ENCODE assay signal across 12 cellular contexts in genomic region chr2:241741016-241741415, GRCh38. TPM values are rescaled to one million over a fixed set of nuclear protein-coding genes. Genes with fewer than 3 reads are reported as not detected.
DNase-seq lines count a peak whose midpoint lies in the region; ATAC-seq and TF ChIP-seq lines count a peak whose summit lies in the region.
"Had no signal": no experiment of that assay in that cellular context is flagged by ENCODE, and none has a peak within 500 bp of the region (broad histone marks: within the 10 kb centered on the region; RNA-seq: fewer than 3 reads in every experiment).

No MANE protein-coding gene starts in this region.

- H3K4me1 ChIP-seq in right lobe of liver: peaks cover 0 to 37% (median 6%) of the 10 kb centered on the region in 4 donors
- H3K4me1 ChIP-seq in gastroesophageal sphincter: peaks cover 0 to 11% (median 0%) of the 10 kb centered on the region in 3 donors

- H3K9me3 Mint-ChIP-seq in HFFc6: peaks cover 3% of the 10 kb centered on the region; the same call in 1 of the 2 replicates

- H3K27ac ChIP-seq in right lobe of liver (no peak overlapping the region), gastroesophageal sphincter (no peak overlapping the region)

- H3K9me3 ChIP-seq in right lobe of liver (no peaks in the 10 kb centered on the region), gastroesophageal sphincter (peaks cover 0 to 10% (median 0%) of the 10 kb centered on the region in 3 donors)

- H3K27me3 Mint-ChIP-seq in HFFc6 (ENCODE audit: insufficient read depth): no peaks in the 10 kb centered on the region; the same call in 1 of the 2 replicates
- H3K27me3 Mint-ChIP-seq: naive B cell had no signal

- ATAC-seq in right lobe of liver: peak; percentile 64 to 75 (median 72)
- ATAC-seq in gastroesophageal sphincter: no peak
- no peak for ATAC-seq in esophagus mucosa

- no peak for TF ChIP-seq CTCF in right lobe of liver (IDR thresholded peaks at IDR 0.05)
- no peak for TF ChIP-seq CTCF in gastroesophageal sphincter (IDR thresholded peaks at IDR 0.05)
- TF ChIP-seq CTCF in HFFc6 (IDR thresholded peaks at IDR 0.05): no peak

- H3K27me3 ChIP-seq in right lobe of liver: no peaks in the 10 kb centered on the region
- no peaks in the 10 kb centered on the region for H3K27me3 ChIP-seq in gastroesophageal sphincter

- H3K4me3 ChIP-seq in right lobe of liver (no peak overlapping the region), gastroesophageal sphincter (no peak overlapping the region)

- peaks cover 28% of the 10 kb centered on the region for H3K4me1 Mint-ChIP-seq in HFFc6 (ENCODE audit: low read depth)

- TF ChIP-seq POLR2A in right lobe of liver (IDR thresholded peaks at IDR 0.05) (no peak), gastroesophageal sphincter (IDR thresholded peaks at IDR 0.05) (no peak)

- WGBS in right lobe of liver (ENCODE audit: insufficient coverage, low coverage, low lambda C conversion rate, missing lambda C conversion rate): 33% methylated on average over 6 of the region's 10 CpGs
- WGBS in gastroesophageal sphincter (ENCODE audit: low coverage in 1 of 2), 2 donors: 84% methylated on average over 10 of the region's 10 CpGs; no CpG with 5 or more reads in 1 of the 2 donors

- H3K27ac Mint-ChIP-seq in HFFc6: no peak overlapping the region

- no peak for TF ChIP-seq EP300 in gastroesophageal sphincter (IDR thresholded peaks at IDR 0.05)

- in situ Hi-C loops in Caki2 (cut with HindIII; ENCODE audit: low pct_unique_long_range_greater_than_20kb, low sequenced_read_pairs): no loop called here

- peaks cover 17% of the 10 kb centered on the region for H3K36me3 Mint-ChIP-seq in HFFc6 (ENCODE audit: low read depth)

- peaks cover 0 to 16% (median 0%) of the 10 kb centered on the region in 4 donors for H3K36me3 ChIP-seq in right lobe of liver
- peaks cover 0 to 67% of the 10 kb centered on the region in 2 donors for H3K36me3 ChIP-seq in gastroesophageal sphincter

- intact Hi-C loops in right lobe of liver (cut with DNase I): no loop called here

- peak; percentile 32 for DNase-seq in Caki2 (ENCODE audit: low read depth)
- peak; percentile 84 for DNase-seq in NCI-H2029 (lab: John Stamatoyannopoulos, UW)
- DNase-seq in activated T-cell treated with anti-CD3 and anti-CD28 coated beads, Interleukin-2, amount 50 U/mL, for 1 hour: peak; percentile 45
- DNase-seq in right lobe of liver: peak in 1 of 3 donors; percentile 46
- DNase-seq in activated CD4-positive, CD25-positive, alpha-beta regulatory T cell treated with anti-CD3 and anti-CD28 coated beads, Interleukin-2, amount 50 U/mL, for 72 hours: no peak
- DNase-seq in HFFc6: no peak
- DNase-seq: cortex of kidney, DMS79, naive B cell had no signal

- H3K4me3 Mint-ChIP-seq in HFFc6: no peak overlapping the region
- H3K4me3 Mint-ChIP-seq: naive B cell had no signal

RNA-seq across cellular contexts. Expression of gene D2HGDH, which starts 6.6 kb away (rescaled TPM):
- total RNA-seq in Caki2 (2014; rRNA removed; shearing (Covaris generic); ENCODE audit: low replicate concordance): 14.0 and 14.2 TPM in 2 replicates
- 10 to 100 TPM; 18.9 to 38.6 (median 25.9) TPM for total RNA-seq in right lobe of liver
- 10 to 100 TPM; 12.5 to 21.8 (median 13.3) TPM for total RNA-seq in gastroesophageal sphincter
- total RNA-seq in HFFc6 (2021; fragmentation: NEBNext Ultra II Directional; extraction: Animal tissue kit (Norgen Biotek cat#: 25700)): 10 to 100 TPM; 14.0 to 21.6 (median 16.4) TPM
- total RNA-seq in esophagus mucosa: 20.1 TPM

RNA-seq across cellular contexts. Expression of gene GAL3ST2, which starts 35.6 kb away (rescaled TPM):
- total RNA-seq in Caki2 (2014; rRNA removed; shearing (Covaris generic); ENCODE audit: low replicate concordance): not detected in 2 replicates
- total RNA-seq in right lobe of liver: under 1 TPM in 3 of 6 experiments, not detected in 3; 0.53 to 0.83 (median 0.70) TPM
- total RNA-seq in gastroesophageal sphincter: under 1 TPM in 1 of 4 donors, not detected in 3; 0.40 TPM
- under 1 TPM in 4 of 6 experiments, not detected in 2; 0.17 to 0.26 (median 0.23) TPM for total RNA-seq in HFFc6 (2021; fragmentation: NEBNext Ultra II Directional; extraction: Animal tissue kit (Norgen Biotek cat#: 25700))
- not detected for total RNA-seq in esophagus mucosa
- total RNA-seq: urinary bladder had no signal

RNA-seq across cellular contexts. Expression of gene ING5, which starts 39.2 kb away (rescaled TPM):
- total RNA-seq in Caki2 (2014; rRNA removed; shearing (Covaris generic); ENCODE audit: low replicate concordance): 31.9 and 41.0 TPM in 2 replicates
- total RNA-seq in right lobe of liver (10 to 100 TPM in 5 of 6 experiments, 1 to 10 TPM in 1; 8.2 to 20.3 (median 13.0) TPM), gastroesophageal sphincter (10 to 100 TPM; 18.0 to 46.7 (median 35.5) TPM), esophagus mucosa (16.5 TPM)
- 10 to 100 TPM; 18.7 to 20.0 (median 19.5) TPM for total RNA-seq in HFFc6 (2021; fragmentation: NEBNext Ultra II Directional; extraction: Animal tissue kit (Norgen Biotek cat#: 25700))

RNA-seq across cellular contexts. Expression of gene DTYMK, which starts 54.4 kb away (rescaled TPM):
- 93.0 and 140 TPM in 2 replicates for total RNA-seq in Caki2 (2014; rRNA removed; shearing (Covaris generic); ENCODE audit: low replicate concordance)
- 10 to 100 TPM in 5 of 6 experiments, 1 to 10 TPM in 1; 9.9 to 21.5 (median 10.4) TPM for total RNA-seq in right lobe of liver
- 10 to 100 TPM in 2 of 4 donors, 1 to 10 TPM in 2; 7.7 to 18.7 (median 11.0) TPM for total RNA-seq in gastroesophageal sphincter
- 10 to 100 TPM; 56.8 to 84.2 (median 76.1) TPM for total RNA-seq in HFFc6 (2021; fragmentation: NEBNext Ultra II Directional; extraction: Animal tissue kit (Norgen Biotek cat#: 25700))
- total RNA-seq in esophagus mucosa: 32.4 TPM

Comparison
In these comparisons a context has a peak if more than half of its experiments do, and no peak if none do; other contexts are left out.
1. DNase-seq: peak in Caki2 (single experiment), NCI-H2029 (single experiment) and activated T-cell treated with anti-CD3 and anti-CD28 coated beads, Interleukin-2, amount 50 U/mL, for 1 hour (single experiment); none in activated CD4-positive, CD25-positive, alpha-beta regulatory T cell treated with anti-CD3 and anti-CD28 coated beads, Interleukin-2, amount 50 U/mL, for 72 hours (single experiment) and HFFc6 (single experiment).
2. ATAC-seq: peak in right lobe of liver (4 of 4); none in gastroesophageal sphincter (single experiment) and esophagus mucosa (single experiment).